1 cellular context compared by ENCODE assay signal in the genomic region with DNA sequence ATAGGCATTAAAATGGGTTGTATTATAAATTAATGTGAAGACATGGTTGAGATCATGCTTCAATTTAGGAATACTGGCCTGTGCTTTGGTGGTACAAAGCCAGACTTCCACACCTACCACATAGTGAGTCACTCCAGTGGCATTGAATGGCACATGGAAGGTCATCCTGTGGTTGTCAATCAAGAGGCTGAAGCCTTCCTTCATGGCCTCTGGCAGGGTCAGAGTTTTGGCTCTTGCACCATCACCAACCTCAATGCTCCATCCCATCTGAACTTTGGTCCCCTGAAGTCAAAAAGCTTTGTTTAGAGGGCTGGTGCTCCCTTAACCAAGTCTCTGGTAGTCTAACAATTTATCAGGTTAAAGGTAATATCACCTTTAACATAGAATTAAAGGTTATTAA.
TF ChIP-seq lines count a peak whose summit lies in the region.

No MANE protein-coding gene starts in this region.

TF ChIP-seq in HepG2, 621 proteins besides CTCF, POLR2A, EP300 and RAD21 (continues in another document):
- TF ChIP-seq, protein P1, sequence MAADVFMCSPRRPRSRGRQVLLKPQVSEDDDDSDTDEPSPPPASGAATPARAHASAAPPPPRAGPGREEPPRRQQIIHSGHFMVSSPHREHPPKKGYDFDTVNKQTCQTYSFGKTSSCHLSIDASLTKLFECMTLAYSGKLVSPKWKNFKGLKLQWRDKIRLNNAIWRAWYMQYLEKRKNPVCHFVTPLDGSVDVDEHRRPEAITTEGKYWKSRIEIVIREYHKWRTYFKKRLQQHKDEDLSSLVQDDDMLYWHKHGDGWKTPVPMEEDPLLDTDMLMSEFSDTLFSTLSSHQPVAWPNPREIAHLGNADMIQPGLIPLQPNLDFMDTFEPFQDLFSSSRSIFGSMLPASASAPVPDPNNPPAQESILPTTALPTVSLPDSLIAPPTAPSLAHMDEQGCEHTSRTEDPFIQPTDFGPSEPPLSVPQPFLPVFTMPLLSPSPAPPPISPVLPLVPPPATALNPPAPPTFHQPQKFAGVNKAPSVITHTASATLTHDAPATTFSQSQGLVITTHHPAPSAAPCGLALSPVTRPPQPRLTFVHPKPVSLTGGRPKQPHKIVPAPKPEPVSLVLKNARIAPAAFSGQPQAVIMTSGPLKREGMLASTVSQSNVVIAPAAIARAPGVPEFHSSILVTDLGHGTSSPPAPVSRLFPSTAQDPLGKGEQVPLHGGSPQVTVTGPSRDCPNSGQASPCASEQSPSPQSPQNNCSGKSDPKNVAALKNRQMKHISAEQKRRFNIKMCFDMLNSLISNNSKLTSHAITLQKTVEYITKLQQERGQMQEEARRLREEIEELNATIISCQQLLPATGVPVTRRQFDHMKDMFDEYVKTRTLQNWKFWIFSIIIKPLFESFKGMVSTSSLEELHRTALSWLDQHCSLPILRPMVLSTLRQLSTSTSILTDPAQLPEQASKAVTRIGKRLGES (CRISPR knock-in tag; IDR thresholded peaks at IDR 0.05; ENCODE audit: borderline replicate concordance), result no peak
- 0 out of 4 replicates have a peak, but pooled peaks have one; percentile 42 to 49 for TF ChIP-seq NR2F1 (CRISPR knock-in tag; IDR thresholded peaks at IDR 0.05)
- TF ChIP-seq, protein P2, sequence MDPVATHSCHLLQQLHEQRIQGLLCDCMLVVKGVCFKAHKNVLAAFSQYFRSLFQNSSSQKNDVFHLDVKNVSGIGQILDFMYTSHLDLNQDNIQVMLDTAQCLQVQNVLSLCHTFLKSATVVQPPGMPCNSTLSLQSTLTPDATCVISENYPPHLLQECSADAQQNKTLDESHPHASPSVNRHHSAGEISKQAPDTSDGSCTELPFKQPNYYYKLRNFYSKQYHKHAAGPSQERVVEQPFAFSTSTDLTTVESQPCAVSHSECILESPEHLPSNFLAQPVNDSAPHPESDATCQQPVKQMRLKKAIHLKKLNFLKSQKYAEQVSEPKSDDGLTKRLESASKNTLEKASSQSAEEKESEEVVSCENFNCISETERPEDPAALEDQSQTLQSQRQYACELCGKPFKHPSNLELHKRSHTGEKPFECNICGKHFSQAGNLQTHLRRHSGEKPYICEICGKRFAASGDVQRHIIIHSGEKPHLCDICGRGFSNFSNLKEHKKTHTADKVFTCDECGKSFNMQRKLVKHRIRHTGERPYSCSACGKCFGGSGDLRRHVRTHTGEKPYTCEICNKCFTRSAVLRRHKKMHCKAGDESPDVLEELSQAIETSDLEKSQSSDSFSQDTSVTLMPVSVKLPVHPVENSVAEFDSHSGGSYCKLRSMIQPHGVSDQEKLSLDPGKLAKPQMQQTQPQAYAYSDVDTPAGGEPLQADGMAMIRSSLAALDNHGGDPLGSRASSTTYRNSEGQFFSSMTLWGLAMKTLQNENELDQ (CRISPR knock-in tag; IDR thresholded peaks at IDR 0.05; ENCODE audit: borderline replicate concordance), result no peak
- TF ChIP-seq ZBTB20 (CRISPR knock-in tag; IDR thresholded peaks at IDR 0.05; ENCODE audit: borderline replicate concordance, low read depth), result no peak
- 0 out of 2 replicates have a peak, but pooled peaks have one; percentile 24 for TF ChIP-seq RARA (CRISPR knock-in tag; IDR thresholded peaks at IDR 0.05)
- no peak for TF ChIP-seq NCOR1 (IDR thresholded peaks at IDR 0.05; ENCODE audit: borderline replicate concordance, low read length)
- no peak; the same call in 1 of the 2 replicates for TF ChIP-seq HNF4G (IDR thresholded peaks at IDR 0.05; ENCODE audit: borderline replicate concordance, low read depth, low read length)
- TF ChIP-seq HNF4G (CRISPR knock-in tag; IDR thresholded peaks at IDR 0.05; ENCODE audit: borderline replicate concordance, low read depth), result no peak
- peak; percentile 42; the same call in 1 of the 2 replicates for TF ChIP-seq ZNF331 (CRISPR knock-in tag; IDR thresholded peaks at IDR 0.05)
- no peak for TF ChIP-seq MAFG (CRISPR knock-in tag; IDR thresholded peaks at IDR 0.05)
- TF ChIP-seq FOSL1 (CRISPR knock-in tag; IDR thresholded peaks at IDR 0.05; ENCODE audit: borderline replicate concordance), result peak; percentile 39; the same call in 1 of the 2 replicates
- TF ChIP-seq GZF1 (CRISPR knock-in tag; IDR thresholded peaks at IDR 0.05), result no peak
- TF ChIP-seq, protein P3, sequence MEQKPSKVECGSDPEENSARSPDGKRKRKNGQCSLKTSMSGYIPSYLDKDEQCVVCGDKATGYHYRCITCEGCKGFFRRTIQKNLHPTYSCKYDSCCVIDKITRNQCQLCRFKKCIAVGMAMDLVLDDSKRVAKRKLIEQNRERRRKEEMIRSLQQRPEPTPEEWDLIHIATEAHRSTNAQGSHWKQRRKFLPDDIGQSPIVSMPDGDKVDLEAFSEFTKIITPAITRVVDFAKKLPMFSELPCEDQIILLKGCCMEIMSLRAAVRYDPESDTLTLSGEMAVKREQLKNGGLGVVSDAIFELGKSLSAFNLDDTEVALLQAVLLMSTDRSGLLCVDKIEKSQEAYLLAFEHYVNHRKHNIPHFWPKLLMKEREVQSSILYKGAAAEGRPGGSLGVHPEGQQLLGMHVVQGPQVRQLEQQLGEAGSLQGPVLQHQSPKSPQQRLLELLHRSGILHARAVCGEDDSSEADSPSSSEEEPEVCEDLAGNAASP (CRISPR knock-in tag; IDR thresholded peaks at IDR 0.05; ENCODE audit: borderline replicate concordance), result no peak
- TF ChIP-seq IKZF1 (IDR thresholded peaks at IDR 0.05), result no peak
- TF ChIP-seq GATA4 (IDR thresholded peaks at IDR 0.05; ENCODE audit: borderline replicate concordance, low read depth), result no peak
- TF ChIP-seq SOX5 (CRISPR knock-in tag; IDR thresholded peaks at IDR 0.05; ENCODE audit: borderline replicate concordance), result no peak
- TF ChIP-seq ZNF530 (CRISPR knock-in tag; IDR thresholded peaks at IDR 0.05; ENCODE audit: low read depth), result no peak
- TF ChIP-seq, protein P4, sequence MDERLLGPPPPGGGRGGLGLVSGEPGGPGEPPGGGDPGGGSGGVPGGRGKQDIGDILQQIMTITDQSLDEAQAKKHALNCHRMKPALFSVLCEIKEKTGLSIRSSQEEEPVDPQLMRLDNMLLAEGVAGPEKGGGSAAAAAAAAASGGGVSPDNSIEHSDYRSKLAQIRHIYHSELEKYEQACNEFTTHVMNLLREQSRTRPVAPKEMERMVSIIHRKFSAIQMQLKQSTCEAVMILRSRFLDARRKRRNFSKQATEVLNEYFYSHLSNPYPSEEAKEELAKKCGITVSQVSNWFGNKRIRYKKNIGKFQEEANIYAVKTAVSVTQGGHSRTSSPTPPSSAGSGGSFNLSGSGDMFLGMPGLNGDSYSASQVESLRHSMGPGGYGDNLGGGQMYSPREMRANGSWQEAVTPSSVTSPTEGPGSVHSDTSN (CRISPR knock-in tag; IDR thresholded peaks at IDR 0.05), result peak; percentile 77
- TF ChIP-seq BRD4 (CRISPR knock-in tag; IDR thresholded peaks at IDR 0.05), result no peak
- no peak for TF ChIP-seq CHD2 (IDR thresholded peaks at IDR 0.05; ENCODE audit: low read depth, low read length)
- TF ChIP-seq ARNT2 (CRISPR knock-in tag; IDR thresholded peaks at IDR 0.05; ENCODE audit: low read depth), result no peak
- TF ChIP-seq, protein P5, sequence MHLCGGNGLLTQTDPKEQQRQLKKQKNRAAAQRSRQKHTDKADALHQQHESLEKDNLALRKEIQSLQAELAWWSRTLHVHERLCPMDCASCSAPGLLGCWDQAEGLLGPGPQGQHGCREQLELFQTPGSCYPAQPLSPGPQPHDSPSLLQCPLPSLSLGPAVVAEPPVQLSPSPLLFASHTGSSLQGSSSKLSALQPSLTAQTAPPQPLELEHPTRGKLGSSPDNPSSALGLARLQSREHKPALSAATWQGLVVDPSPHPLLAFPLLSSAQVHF (CRISPR knock-in tag; IDR thresholded peaks at IDR 0.05), result no peak
- no peak for TF ChIP-seq FOXA3 (CRISPR knock-in tag; IDR thresholded peaks at IDR 0.05)
- TF ChIP-seq ZMYM2 (CRISPR knock-in tag; IDR thresholded peaks at IDR 0.05), result peak; percentile 41; the same call in 1 of the 2 replicates
- TF ChIP-seq HNF4A (CRISPR knock-in tag; IDR thresholded peaks at IDR 0.05), result peak; percentile 79
- TF ChIP-seq, protein P6, sequence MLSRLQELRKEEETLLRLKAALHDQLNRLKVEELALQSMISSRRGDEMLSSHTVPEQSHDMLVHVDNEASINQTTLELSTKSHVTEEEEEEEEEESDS (CRISPR knock-in tag; IDR thresholded peaks at IDR 0.05; ENCODE audit: borderline replicate concordance), result no peak
- TF ChIP-seq, protein P7, sequence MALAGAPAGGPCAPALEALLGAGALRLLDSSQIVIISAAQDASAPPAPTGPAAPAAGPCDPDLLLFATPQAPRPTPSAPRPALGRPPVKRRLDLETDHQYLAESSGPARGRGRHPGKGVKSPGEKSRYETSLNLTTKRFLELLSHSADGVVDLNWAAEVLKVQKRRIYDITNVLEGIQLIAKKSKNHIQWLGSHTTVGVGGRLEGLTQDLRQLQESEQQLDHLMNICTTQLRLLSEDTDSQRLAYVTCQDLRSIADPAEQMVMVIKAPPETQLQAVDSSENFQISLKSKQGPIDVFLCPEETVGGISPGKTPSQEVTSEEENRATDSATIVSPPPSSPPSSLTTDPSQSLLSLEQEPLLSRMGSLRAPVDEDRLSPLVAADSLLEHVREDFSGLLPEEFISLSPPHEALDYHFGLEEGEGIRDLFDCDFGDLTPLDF (CRISPR knock-in tag; IDR thresholded peaks at IDR 0.05), result no peak
- 0 out of 2 replicates have a peak, but pooled peaks have one; percentile 34 for TF ChIP-seq BHLHE40 (IDR thresholded peaks at IDR 0.05; ENCODE audit: low read length)
- TF ChIP-seq THAP11 (CRISPR knock-in tag; IDR thresholded peaks at IDR 0.05), result no peak
- TF ChIP-seq, protein P8, sequence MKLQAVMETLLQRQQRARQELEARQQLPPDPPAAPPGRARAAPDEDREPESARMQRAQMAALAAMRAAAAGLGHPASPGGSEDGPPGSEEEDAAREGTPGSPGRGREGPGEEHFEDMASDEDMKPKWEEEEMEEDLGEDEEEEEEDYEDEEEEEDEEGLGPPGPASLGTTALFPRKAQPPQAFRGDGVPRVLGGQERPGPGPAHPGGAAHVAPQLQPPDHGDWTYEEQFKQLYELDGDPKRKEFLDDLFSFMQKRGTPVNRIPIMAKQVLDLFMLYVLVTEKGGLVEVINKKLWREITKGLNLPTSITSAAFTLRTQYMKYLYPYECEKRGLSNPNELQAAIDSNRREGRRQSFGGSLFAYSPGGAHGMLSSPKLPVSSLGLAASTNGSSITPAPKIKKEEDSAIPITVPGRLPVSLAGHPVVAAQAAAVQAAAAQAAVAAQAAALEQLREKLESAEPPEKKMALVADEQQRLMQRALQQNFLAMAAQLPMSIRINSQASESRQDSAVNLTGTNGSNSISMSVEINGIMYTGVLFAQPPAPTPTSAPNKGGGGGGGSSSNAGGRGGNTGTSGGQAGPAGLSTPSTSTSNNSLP (IDR thresholded peaks at IDR 0.05; ENCODE audit: low read depth, low read length), result no peak
- no peak for TF ChIP-seq NPAS2 (CRISPR knock-in tag; IDR thresholded peaks at IDR 0.05; ENCODE audit: borderline replicate concordance)
- no peak for TF ChIP-seq REXO4 (CRISPR knock-in tag; IDR thresholded peaks at IDR 0.05; ENCODE audit: borderline replicate concordance)
- 0 out of 2 replicates have a peak, but pooled peaks have one; percentile 26 for TF ChIP-seq BCL6 (CRISPR knock-in tag; IDR thresholded peaks at IDR 0.05)
- TF ChIP-seq, protein P9, sequence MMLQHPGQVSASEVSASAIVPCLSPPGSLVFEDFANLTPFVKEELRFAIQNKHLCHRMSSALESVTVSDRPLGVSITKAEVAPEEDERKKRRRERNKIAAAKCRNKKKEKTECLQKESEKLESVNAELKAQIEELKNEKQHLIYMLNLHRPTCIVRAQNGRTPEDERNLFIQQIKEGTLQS (CRISPR knock-in tag; IDR thresholded peaks at IDR 0.05), result peak; percentile 50; the same call in 1 of the 2 replicates
- TF ChIP-seq GATAD2A (CRISPR knock-in tag; IDR thresholded peaks at IDR 0.05), result 0 out of 2 replicates have a peak, but pooled peaks have one; percentile 28
- no peak for TF ChIP-seq FOXK1 (CRISPR knock-in tag; IDR thresholded peaks at IDR 0.05; ENCODE audit: borderline replicate concordance, low read depth)
- TF ChIP-seq KDM3A (CRISPR knock-in tag; IDR thresholded peaks at IDR 0.05; ENCODE audit: low read depth), result no peak
- no peak for TF ChIP-seq HNRNPL (IDR thresholded peaks at IDR 0.05; ENCODE audit: low read depth, low read length)
- TF ChIP-seq RCOR2 (CRISPR knock-in tag; IDR thresholded peaks at IDR 0.05), result peak; percentile 78; the same call in 1 of the 2 replicates
- TF ChIP-seq ZSCAN29 (CRISPR knock-in tag; conservative IDR thresholded peaks at IDR 0.05), result no peak
- no peak for TF ChIP-seq ZNF678 (CRISPR knock-in tag; IDR thresholded peaks at IDR 0.05)
- no peak for TF ChIP-seq ZC3H13 (CRISPR knock-in tag; IDR thresholded peaks at IDR 0.05)
- 0 out of 2 replicates have a peak, but pooled peaks have one; percentile 23 for TF ChIP-seq PPARG (CRISPR knock-in tag; conservative IDR thresholded peaks at IDR 0.05)
- peak; percentile 93 for TF ChIP-seq FOSL2 (CRISPR knock-in tag; IDR thresholded peaks at IDR 0.05)
- no peak for TF ChIP-seq PCBP1 (IDR thresholded peaks at IDR 0.05; ENCODE audit: borderline replicate concordance, low read depth, low read length)
- no peak for TF ChIP-seq ZFP36L1 (CRISPR knock-in tag; IDR thresholded peaks at IDR 0.05)
- no peak for TF ChIP-seq ZNF546 (CRISPR knock-in tag; conservative IDR thresholded peaks at IDR 0.05)
- TF ChIP-seq, protein P10, sequence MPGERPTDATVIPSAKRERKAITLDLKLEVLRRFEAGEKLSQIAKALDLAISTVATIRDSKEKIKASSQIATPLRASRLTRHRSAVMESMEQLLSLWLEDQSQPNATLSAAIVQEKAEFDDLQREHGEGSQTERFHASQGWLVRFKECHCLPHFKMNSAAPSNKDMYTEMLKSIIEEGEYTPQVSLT (CRISPR knock-in tag; IDR thresholded peaks at IDR 0.05; ENCODE audit: borderline replicate concordance, low read depth), result no peak
- no peak for TF ChIP-seq SALL2 (CRISPR knock-in tag; IDR thresholded peaks at IDR 0.05)
- peak; percentile 65; the same call in 1 of the 2 replicates for TF ChIP-seq KDM1A (CRISPR knock-in tag; IDR thresholded peaks at IDR 0.05)
- TF ChIP-seq PHF8 (CRISPR knock-in tag; IDR thresholded peaks at IDR 0.05), result no peak
- TF ChIP-seq TCF7 (IDR thresholded peaks at IDR 0.05; ENCODE audit: low read depth), result no peak
- no peak for TF ChIP-seq RFXANK (CRISPR knock-in tag; IDR thresholded peaks at IDR 0.05)
- TF ChIP-seq NCOA1 (CRISPR knock-in tag; IDR thresholded peaks at IDR 0.05), result no peak
- no peak for TF ChIP-seq SOX13 (IDR thresholded peaks at IDR 0.05)
- TF ChIP-seq SOX13 (CRISPR knock-in tag; conservative IDR thresholded peaks at IDR 0.05 in 1 of 2, IDR thresholded peaks at IDR 0.05 in 1 of 2), result peak in 1 of 2 experiments; percentile 37; a peak in 1 of 4 replicates
